ENCODE assay signal across 39 cellular contexts in genomic region chr5:34469971-34470370, GRCh38.
"Had no signal": no experiment of that assay in that cellular context is flagged by ENCODE, and none has a peak within 500 bp of the region (broad histone marks: within the 10 kb centered on the region; RNA-seq: fewer than 3 reads in every experiment).

No MANE protein-coding gene starts in this region.

- H3K27me3 ChIP-seq: adrenal gland, body of pancreas, brain microvascular endothelial cell, breast epithelium had no signal

- ATAC-seq: activated CD4-positive, alpha-beta T cell treated with anti-CD3 and anti-CD28 coated beads for 36 hours; activated CD4-positive, CD25-positive, alpha-beta regulatory T cell treated with anti-CD3 and anti-CD28 coated beads, Interleukin-2, amount 50 U/mL, for 24 hours; activated CD8-positive, alpha-beta T cell treated with anti-CD3 and anti-CD28 coated beads for 36 hours; activated naive CD4-positive, alpha-beta T cell treated with anti-CD3 and anti-CD28 coated beads, Interleukin-2, amount 50 U/mL, for 72 hours; activated T-cell treated with anti-CD3 and anti-CD28 coated beads, Interleukin-2, amount 50 U/mL, for 4 hours; activated T-cell treated with anti-CD3 and anti-CD28 coated beads, Interleukin-2, amount 50 U/mL, for 72 hours; activated T-helper 17 cell treated with anti-CD3 and anti-CD28 coated beads, Interleukin-2, amount 50 U/mL, for 72 hours; body of pancreas; WTC11 had no signal

- H3K4me1 ChIP-seq: adrenal gland, breast epithelium had no signal

- H3K4me3 ChIP-seq: adrenal gland, body of pancreas, breast epithelium had no signal

- H3K9me3 Mint-ChIP-seq: activated CD4-positive, alpha-beta memory T cell treated with anti-CD3 and anti-CD28 coated beads for 36 hours; activated CD4-positive, alpha-beta T cell treated with anti-CD3 and anti-CD28 coated beads, Interleukin-2, amount 10 ng/mL, durations not matched to agents 7 days and 5 days; activated CD8-positive, alpha-beta T cell treated with anti-CD3 and anti-CD28 coated beads for 36 hours; activated naive CD4-positive, alpha-beta T cell treated with anti-CD3 and anti-CD28 coated beads for 36 hours; activated naive CD4-positive, alpha-beta T cell treated with anti-CD3 and anti-CD28 coated beads, Interleukin-2, amount 50 U/mL, for 72 hours; activated naive CD8-positive, alpha-beta T cell treated with anti-CD3 and anti-CD28 coated beads for 36 hours; activated T-cell treated with anti-CD3 and anti-CD28 coated beads, Interleukin-2, amount 50 U/mL, for 4 hours; activated T-cell treated with anti-CD3 and anti-CD28 coated beads, Interleukin-2, amount 50 U/mL, for 72 hours; activated T-helper 1 cell treated with anti-CD3 and anti-CD28 coated beads, Interleukin-12 subunit alpha, Interleukin-12 subunit beta, Interleukin-2, Interleukin-4 antibody, amounts not matched to agents 30 ng/mL and 10 ng/mL and 1 ng/mL, durations not matched to agents 14 hours and 24 hours and 36 hours; activated T-helper 17 cell treated with anti-CD3 and anti-CD28 coated beads, Interleukin-2, amount 50 U/mL, for 72 hours; central memory CD8-positive, alpha-beta T cell; T-helper 1 cell treated with Interleukin-12 subunit alpha and Interleukin-12 subunit beta and Interleukin-4 antibody, amounts not matched to agents 30 μg/mL and 1 μg/mL, for 36 hours; T-helper 2 cell treated with Interferon-gamma antibody and Interleukin-4, amounts not matched to agents 5 μg/mL and 100 μg/mL, for 36 hours had no signal

- H3K27ac Mint-ChIP-seq: activated CD4-positive, alpha-beta memory T cell treated with anti-CD3 and anti-CD28 coated beads for 36 hours; activated CD4-positive, alpha-beta T cell treated with anti-CD3 and anti-CD28 coated beads for 36 hours; activated CD4-positive, alpha-beta T cell treated with anti-CD3 and anti-CD28 coated beads, Interleukin-2, amount 10 ng/mL, durations not matched to agents 7 days and 5 days; activated CD8-positive, alpha-beta T cell treated with anti-CD3 and anti-CD28 coated beads for 36 hours; activated naive CD4-positive, alpha-beta T cell treated with anti-CD3 and anti-CD28 coated beads for 36 hours; activated naive CD4-positive, alpha-beta T cell treated with anti-CD3 and anti-CD28 coated beads, Interleukin-2, amount 50 U/mL, for 72 hours; activated naive CD8-positive, alpha-beta T cell treated with anti-CD3 and anti-CD28 coated beads for 36 hours; activated T-cell treated with anti-CD3 and anti-CD28 coated beads, Interleukin-2, amount 50 U/mL, for 72 hours; activated T-helper 1 cell treated with anti-CD3 and anti-CD28 coated beads, Interleukin-12 subunit alpha, Interleukin-12 subunit beta, Interleukin-2, Interleukin-4 antibody, amounts not matched to agents 30 ng/mL and 10 ng/mL and 1 ng/mL, durations not matched to agents 14 hours and 24 hours and 36 hours; activated T-helper 17 cell treated with anti-CD3 and anti-CD28 coated beads, Interleukin-2, amount 50 U/mL, for 72 hours; T-helper 1 cell treated with Interleukin-12 subunit alpha and Interleukin-12 subunit beta and Interleukin-4 antibody, amounts not matched to agents 30 μg/mL and 1 μg/mL, for 36 hours; T-helper 2 cell treated with Interferon-gamma antibody and Interleukin-4, amounts not matched to agents 5 μg/mL and 100 μg/mL, for 36 hours; WTC11 had no signal

- DNase-seq: activated CD4-positive, alpha-beta memory T cell treated with anti-CD3 and anti-CD28 coated beads for 36 hours; activated CD4-positive, alpha-beta T cell treated with anti-CD3 and anti-CD28 coated beads for 1 hour; activated CD4-positive, alpha-beta T cell treated with anti-CD3 and anti-CD28 coated beads for 36 hours; activated CD4-positive, alpha-beta T cell treated with anti-CD3 and anti-CD28 coated beads for 48 hours; activated CD4-positive, alpha-beta T cell treated with anti-CD3 and anti-CD28 coated beads, Interleukin-2, amount 10 ng/mL, durations not matched to agents 7 days and 5 days; activated CD4-positive, alpha-beta T cell treated with anti-CD3 and anti-CD28 coated beads, Interleukin-2, amount 50 U/mL, for 4 hours; activated CD4-positive, CD25-positive, alpha-beta regulatory T cell; activated CD8-positive, alpha-beta memory T cell treated with anti-CD3 and anti-CD28 coated beads, Interleukin-2, amount 50 U/mL, for 4 hours; activated CD8-positive, alpha-beta T cell treated with anti-CD3 and anti-CD28 coated beads for 36 hours; activated effector memory CD4-positive, alpha-beta T cell treated with anti-CD3 and anti-CD28 coated beads, Interleukin-2, amount 50 U/mL, for 16 hours; activated gamma-delta T cell treated with Interleukin-2 at 50 U/mL for 16 hours; activated naive CD4-positive, alpha-beta T cell; activated naive CD4-positive, alpha-beta T cell treated with anti-CD3 and anti-CD28 coated beads for 36 hours; activated naive CD4-positive, alpha-beta T cell treated with anti-CD3 and anti-CD28 coated beads, Interleukin-2, amount 50 U/mL, for 16 hours; activated naive CD8-positive, alpha-beta T cell treated with anti-CD3 and anti-CD28 coated beads for 36 hours; activated T-cell treated with anti-CD3 and anti-CD28 coated beads for 4 hours; activated T-cell treated with anti-CD3 and anti-CD28 coated beads, Interleukin-2, amount 50 U/mL, for 1 hour; activated T-cell treated with anti-CD3 and anti-CD28 coated beads, Interleukin-2, amount 50 U/mL, for 4 hours; activated T-cell treated with anti-CD3 and anti-CD28 coated beads, Interleukin-2, amount 50 U/mL, for 72 hours; adrenal gland; amniotic stem cell; aorta; body of pancreas; brain microvascular endothelial cell; caudate nucleus; cerebellar nuclear complex; T-helper 1 cell; T-helper 2 cell; T-helper 9 cell; WERI-Rb-1 had no signal

- H3K9me3 ChIP-seq: adrenal gland, body of pancreas, breast epithelium had no signal

- H3K27ac ChIP-seq: adrenal gland, body of pancreas, brain microvascular endothelial cell, breast epithelium, WERI-Rb-1 had no signal

- H3K36me3 ChIP-seq: adrenal gland, brain microvascular endothelial cell, breast epithelium, WERI-Rb-1 had no signal

- H3K4me3 Mint-ChIP-seq: activated CD4-positive, alpha-beta memory T cell treated with anti-CD3 and anti-CD28 coated beads for 36 hours; activated CD4-positive, alpha-beta T cell treated with anti-CD3 and anti-CD28 coated beads for 36 hours; activated CD4-positive, alpha-beta T cell treated with anti-CD3 and anti-CD28 coated beads, Interleukin-2, amount 10 ng/mL, durations not matched to agents 7 days and 5 days; activated CD8-positive, alpha-beta T cell treated with anti-CD3 and anti-CD28 coated beads for 36 hours; activated naive CD4-positive, alpha-beta T cell treated with anti-CD3 and anti-CD28 coated beads for 36 hours; activated naive CD8-positive, alpha-beta T cell treated with anti-CD3 and anti-CD28 coated beads for 36 hours; activated T-cell treated with anti-CD3 and anti-CD28 coated beads, Interleukin-2, amount 50 U/mL, for 4 hours; activated T-cell treated with anti-CD3 and anti-CD28 coated beads, Interleukin-2, amount 50 U/mL, for 72 hours; activated T-helper 1 cell treated with anti-CD3 and anti-CD28 coated beads, Interleukin-12 subunit alpha, Interleukin-12 subunit beta, Interleukin-2, Interleukin-4 antibody, amounts not matched to agents 30 ng/mL and 10 ng/mL and 1 ng/mL, durations not matched to agents 14 hours and 24 hours and 36 hours; activated T-helper 17 cell treated with anti-CD3 and anti-CD28 coated beads, Interleukin-2, amount 50 U/mL, for 72 hours; central memory CD8-positive, alpha-beta T cell; T-helper 1 cell treated with Interleukin-12 subunit alpha and Interleukin-12 subunit beta and Interleukin-4 antibody, amounts not matched to agents 30 μg/mL and 1 μg/mL, for 36 hours; T-helper 2 cell treated with Interferon-gamma antibody and Interleukin-4, amounts not matched to agents 5 μg/mL and 100 μg/mL, for 36 hours; WTC11 had no signal

- H3K36me3 Mint-ChIP-seq: activated CD4-positive, alpha-beta memory T cell treated with anti-CD3 and anti-CD28 coated beads for 36 hours; activated naive CD4-positive, alpha-beta T cell treated with anti-CD3 and anti-CD28 coated beads, Interleukin-2, amount 50 U/mL, for 72 hours; activated naive CD8-positive, alpha-beta T cell treated with anti-CD3 and anti-CD28 coated beads for 36 hours had no signal
